13 cellular contexts compared by ENCODE assay signal in genomic region chr13:31767175-31767900, GRCh38. TPM values are rescaled to one million over a fixed set of nuclear protein-coding genes. Genes with fewer than 3 reads are reported as not detected.
DNase-seq lines count a peak whose midpoint lies in the region; ATAC-seq and TF ChIP-seq lines count a peak whose summit lies in the region.
"Had no signal": no experiment of that assay in that cellular context is flagged by ENCODE, and none has a peak within 500 bp of the region (broad histone marks: within the 10 kb centered on the region; RNA-seq: fewer than 3 reads in every experiment).

No MANE protein-coding gene starts in this region.

- H3K27me3 ChIP-seq in ascending aorta: no peaks in the 10 kb centered on the region
- H3K27me3 ChIP-seq in foreskin keratinocyte: no peaks in the 10 kb centered on the region
- no peaks in the 10 kb centered on the region for H3K27me3 ChIP-seq in thyroid gland
- no peaks in the 10 kb centered on the region for H3K27me3 ChIP-seq in gastroesophageal sphincter

- peak overlapping the region; percentile 63 to 74 for H3K27ac ChIP-seq in ascending aorta
- no peak overlapping the region for H3K27ac ChIP-seq in foreskin keratinocyte
- peak overlapping the region in 2 of 3 donors; percentile 0 to 61 for H3K27ac ChIP-seq in thyroid gland
- H3K27ac ChIP-seq in gastroesophageal sphincter: no peak overlapping the region

- intact Hi-C loops in ascending aorta (cut with DNase I): no loop called here
- intact Hi-C loops in thyroid gland (cut with DNase I): no loop called here

- no peak for TF ChIP-seq EP300 in gastroesophageal sphincter (IDR thresholded peaks at IDR 0.05)

- H3K36me3 ChIP-seq in ascending aorta (no peaks in the 10 kb centered on the region), thyroid gland (no peaks in the 10 kb centered on the region), gastroesophageal sphincter (no peaks in the 10 kb centered on the region)

- peak; percentile 24 for DNase-seq in HK-2 (ENCODE audit: unreplicated experiment)
- peak in 1 of 2 donors; percentile 69 for DNase-seq in ascending aorta (ENCODE audit: low spot score in 2 of 2)
- peak; percentile 61 to 63 for DNase-seq in foreskin keratinocyte
- DNase-seq in thyroid gland: no peak
- DNase-seq: activated CD4-positive, alpha-beta T cell treated with anti-CD3 and anti-CD28 coated beads, Interleukin-2, amount 50 U/mL, for 1 hour had no signal

- TF ChIP-seq CTCF in ascending aorta (IDR thresholded peaks at IDR 0.05): no peak
- no peak for TF ChIP-seq CTCF in foreskin keratinocyte (conservative IDR thresholded peaks at IDR 0.05)
- TF ChIP-seq CTCF in thyroid gland (IDR thresholded peaks at IDR 0.05): no peak
- TF ChIP-seq CTCF in gastroesophageal sphincter (IDR thresholded peaks at IDR 0.05): no peak

- no peak overlapping the region for H3K4me3 ChIP-seq in ascending aorta
- no peak overlapping the region for H3K4me3 ChIP-seq in thyroid gland (replicated peaks in 1 of 3)
- no peak overlapping the region for H3K4me3 ChIP-seq in gastroesophageal sphincter
- H3K4me3 ChIP-seq: GM12878 had no signal

- TF ChIP-seq POLR2A in thyroid gland (IDR thresholded peaks at IDR 0.05) (no peak), gastroesophageal sphincter (IDR thresholded peaks at IDR 0.05) (no peak)

- ATAC-seq in foreskin keratinocyte (no peak), GM18867 (IDR thresholded peaks at IDR 0.05; ENCODE audit: unreplicated experiment) (no peak), GM19452 (IDR thresholded peaks at IDR 0.05; ENCODE audit: unreplicated experiment) (no peak), gastroesophageal sphincter (no peak)
- ATAC-seq: GM12878, HCT116 had no signal

- H3K4me1 ChIP-seq in ascending aorta (peaks cover 0 to 24% of the 10 kb centered on the region in 2 donors), foreskin keratinocyte (no peaks in the 10 kb centered on the region), thyroid gland (peaks cover 33 to 41% of the 10 kb centered on the region in 2 donors), gastroesophageal sphincter (no peaks in the 10 kb centered on the region)

- WGBS in thyroid gland, 2 donors: 78 to 84% methylated on average over 4 of the region's 4 CpGs
- WGBS in gastroesophageal sphincter (ENCODE audit: low coverage in 1 of 2), 2 donors: 55 to 61% methylated on average over 3 to 4 of the region's 4 CpGs

- H3K9me3 ChIP-seq in ascending aorta (no peaks in the 10 kb centered on the region), thyroid gland (no peaks in the 10 kb centered on the region), gastroesophageal sphincter (no peaks in the 10 kb centered on the region)

RNA-seq across cellular contexts. Expression of gene RXFP2, which starts 28.0 kb away (rescaled TPM):
- total RNA-seq in ascending aorta (not detected), foreskin keratinocyte (not detected in 2 replicates), thyroid gland (under 1 TPM in 2 of 4 donors, not detected in 2; 0.24 to 0.67 TPM), gastroesophageal sphincter (not detected)
- polyA plus RNA-seq in foreskin keratinocyte: not detected in 2 replicates
- total RNA-seq: endothelial cell of umbilical vein; GM12878; T-helper 1 cell treated with Interleukin-12 subunit alpha and Interleukin-12 subunit beta and Interleukin-4 antibody, amounts not matched to agents 30 ng/mL and 1 ng/mL, for 36 hours had no signal
- polyA plus RNA-seq: endothelial cell of umbilical vein, thymus had no signal

Comparison
In these comparisons a context has a peak if more than half of its experiments do, and no peak if none do; other contexts are left out.
1. DNase-seq: peak in HK-2 (single experiment) and foreskin keratinocyte (2 of 2); none in thyroid gland (0 of 2).
2. H3K27ac ChIP-seq: peak in ascending aorta (2 of 2) and thyroid gland (2 of 3); none in foreskin keratinocyte (single experiment) and gastroesophageal sphincter (0 of 4).